In the genomic region with DNA sequence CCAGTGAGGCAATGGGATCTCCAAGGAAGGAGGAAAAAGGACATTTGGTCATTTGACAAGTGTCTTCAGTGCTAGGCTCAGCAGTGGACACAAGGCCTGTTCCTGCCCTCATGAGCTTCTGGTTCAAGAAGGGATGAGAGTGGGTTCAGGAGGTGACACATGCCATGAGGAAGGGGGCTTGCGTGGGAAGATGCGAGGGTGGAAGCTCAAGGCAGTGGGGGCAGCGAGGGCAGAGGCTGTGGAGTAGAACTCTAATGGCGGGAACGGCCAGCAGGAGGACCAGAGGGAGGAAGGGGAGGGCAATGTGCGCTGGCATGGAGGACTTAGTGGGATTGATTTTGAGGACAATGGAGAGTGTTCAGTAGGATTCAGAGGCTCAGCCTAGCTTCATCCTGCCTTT, we compare ENCODE assay signal across 14 cellular contexts. TPM values are rescaled to one million over a fixed set of nuclear protein-coding genes. Genes with fewer than 3 reads are reported as not detected.
DNase-seq lines count a peak whose midpoint lies in the region; ATAC-seq and TF ChIP-seq lines count a peak whose summit lies in the region.
"Had no signal": no experiment of that assay in that cellular context is flagged by ENCODE, and none has a peak within 500 bp of the region (broad histone marks: within the 10 kb centered on the region; RNA-seq: fewer than 3 reads in every experiment).

No MANE protein-coding gene starts in this region.

- TF ChIP-seq POLR2A in HCT116 (IDR thresholded peaks at IDR 0.05; ENCODE audit: borderline replicate concordance, extremely low read depth, insufficient read depth, insufficient read length), result no peak

- no peaks in the 10 kb centered on the region for H3K9me2 ChIP-seq in HCT116 (ENCODE audit: insufficient read depth)

- H3K27me3 ChIP-seq in HCT116 (ENCODE audit: insufficient read depth, low read length), result no peaks in the 10 kb centered on the region
- no peaks in the 10 kb centered on the region for H3K27me3 ChIP-seq in ascending aorta
- no peaks in the 10 kb centered on the region for H3K27me3 ChIP-seq in left lung
- H3K27me3 ChIP-seq: neutrophil had no signal

- H3K4me1 ChIP-seq in HCT116 (ENCODE audit: control insufficient read depth in 1 of 2, insufficient read depth in 2 of 2, low read length in 2 of 2), result peaks cover 47 to 59% of the 10 kb centered on the region in 2 experiments
- H3K4me1 ChIP-seq in ascending aorta, result peaks cover 20 to 30% of the 10 kb centered on the region in 2 donors
- H3K4me1 ChIP-seq in left lung, result peaks cover 32 to 59% of the 10 kb centered on the region in 2 donors

- TF ChIP-seq CTCF in HCT116 (IDR thresholded peaks at IDR 0.05 in 2 of 3, conservative IDR thresholded peaks at IDR 0.05 in 1 of 3; ENCODE audit: borderline replicate concordance in 1 of 3, insufficient read depth in 1 of 3, low read depth in 2 of 3, low read length in 2 of 3), result no peak
- TF ChIP-seq CTCF in ascending aorta (IDR thresholded peaks at IDR 0.05), result no peak
- no peak for TF ChIP-seq CTCF in left lung (IDR thresholded peaks at IDR 0.05)

- H4K20me1 ChIP-seq in HCT116 (ENCODE audit: insufficient read depth), result no peaks in the 10 kb centered on the region

- CTCF ChIA-PET in HCT116 (lab: Charles Lee), result no interaction called here

- RAD21 ChIA-PET in HCT116 (lab: Charles Lee; ENCODE audit: low non-redundant PET in 1 of 2, low total read pairs in 2 of 2, uncharacterized antibody in 2 of 2, unreplicated experiment in 2 of 2), result no interaction called here

- H2AFZ ChIP-seq in HCT116 (ENCODE audit: low read depth, low read length, poor library complexity, severe bottlenecking), result no peak overlapping the region
- H2AFZ ChIP-seq: PC-9 had no signal

- H3K27ac ChIP-seq in HCT116 (ENCODE audit: low read depth, low read length) (peak overlapping the region; percentile 82), ascending aorta (peak overlapping the region; percentile 65 to 66), left lung (peak overlapping the region; percentile 50 to 56), skin epidermis (peak overlapping the region in 15 of 21 experiments; percentile 2 to 72 (median 49))
- H3K27ac ChIP-seq: neutrophil, PC-9 had no signal

- H3K79me2 ChIP-seq in HCT116 (ENCODE audit: insufficient read depth, low read length), result peaks cover 38% of the 10 kb centered on the region

- peak overlapping the region; percentile 61; the same call in 1 of the 2 replicates for H3K4me2 ChIP-seq in HCT116 (ENCODE audit: low read length)
- H3K4me2 ChIP-seq: PC-9 had no signal

- TF ChIP-seq RAD21 in HCT116 (IDR thresholded peaks at IDR 0.05; ENCODE audit: low read depth), result no peak

- H3K36me3 ChIP-seq in HCT116 (ENCODE audit: control insufficient read depth in 1 of 2, insufficient read depth in 2 of 2, low read length in 2 of 2) (peaks cover 0 to 11% of the 10 kb centered on the region in 2 experiments; a peak in 1 of 4 replicates), ascending aorta (peaks cover 0 to 6% of the 10 kb centered on the region in 2 donors), left lung (peaks cover 0 to 10% of the 10 kb centered on the region in 2 donors)

- POLR2A ChIA-PET in HCT116 (lab: Charles Lee), result no interaction called here

- ATAC-seq in HCT116, result no peak
- ATAC-seq in left lung, result no peak
- no peak for ATAC-seq in HG02884 (IDR thresholded peaks at IDR 0.05; ENCODE audit: unreplicated experiment)

- intact Hi-C loops in HCT116 (cut with micrococcal nuclease), result loop anchor here (10.0 kb wide), 1 partner anchor 151 kb away; the partner anchor contains the start of gene ARRDC2
- intact Hi-C loops in ascending aorta (cut with DNase I), result no loop called here
- intact Hi-C loops in left lung (cut with DNase I), result no loop called here

- BruUV-seq in HCT116 (replicated peaks; lab: Mats Ljungman, UMichigan), result no TSS peak

- H3K9me3 ChIP-seq in HCT116 (ENCODE audit: control insufficient read depth in 1 of 2, insufficient read depth in 1 of 2, low read depth in 1 of 2, low read length in 2 of 2), result no peaks in the 10 kb centered on the region
- no peaks in the 10 kb centered on the region for H3K9me3 ChIP-seq in ascending aorta
- no peaks in the 10 kb centered on the region for H3K9me3 ChIP-seq in left lung
- H3K9me3 ChIP-seq: neutrophil had no signal

- H3K4me3 ChIP-seq in HCT116 (replicated peaks in 1 of 2; ENCODE audit: low read depth in 1 of 2, low read length in 2 of 2), result no peak overlapping the region
- H3K4me3 ChIP-seq in ascending aorta, result no peak overlapping the region
- H3K4me3 ChIP-seq in left lung, result no peak overlapping the region
- no peak overlapping the region for H3K4me3 ChIP-seq in skin epidermis
- H3K4me3 ChIP-seq: PC-9 had no signal

- H3K9ac ChIP-seq in HCT116 (ENCODE audit: low read length), result 0 out of 2 replicates have a peak overlapping the region, but pooled peaks have one; percentile 38

- no peak for DNase-seq in HCT116 (ENCODE audit: low read depth, low spot score)
- no peak for DNase-seq in ascending aorta (ENCODE audit: low spot score in 2 of 2)
- no peak for DNase-seq in left lung
- no peak for DNase-seq in NCI-H1436 (lab: John Stamatoyannopoulos, UW)
- DNase-seq in OCI-M1 (lab: John Stamatoyannopoulos, UW), result no peak
- no peak for DNase-seq in Kasumi-1 (lab: John Stamatoyannopoulos, UW)
- DNase-seq: activated CD4-positive, alpha-beta T cell treated with anti-CD3 and anti-CD28 coated beads, Interleukin-2, amount 50 U/mL, for 48 hours; GF-D8; PC-9; stimulated activated CD4-positive, alpha-beta T cell treated with anti-CD3 and anti-CD28 coated beads, Interleukin-1b, Interleukin-23, amount 100 ng/mL, for 48 hours; T-helper 1 cell had no signal

TF ChIP-seq in HCT116, 20 proteins besides CTCF, POLR2A, EP300 and RAD21:
- TF ChIP-seq, protein P1, sequence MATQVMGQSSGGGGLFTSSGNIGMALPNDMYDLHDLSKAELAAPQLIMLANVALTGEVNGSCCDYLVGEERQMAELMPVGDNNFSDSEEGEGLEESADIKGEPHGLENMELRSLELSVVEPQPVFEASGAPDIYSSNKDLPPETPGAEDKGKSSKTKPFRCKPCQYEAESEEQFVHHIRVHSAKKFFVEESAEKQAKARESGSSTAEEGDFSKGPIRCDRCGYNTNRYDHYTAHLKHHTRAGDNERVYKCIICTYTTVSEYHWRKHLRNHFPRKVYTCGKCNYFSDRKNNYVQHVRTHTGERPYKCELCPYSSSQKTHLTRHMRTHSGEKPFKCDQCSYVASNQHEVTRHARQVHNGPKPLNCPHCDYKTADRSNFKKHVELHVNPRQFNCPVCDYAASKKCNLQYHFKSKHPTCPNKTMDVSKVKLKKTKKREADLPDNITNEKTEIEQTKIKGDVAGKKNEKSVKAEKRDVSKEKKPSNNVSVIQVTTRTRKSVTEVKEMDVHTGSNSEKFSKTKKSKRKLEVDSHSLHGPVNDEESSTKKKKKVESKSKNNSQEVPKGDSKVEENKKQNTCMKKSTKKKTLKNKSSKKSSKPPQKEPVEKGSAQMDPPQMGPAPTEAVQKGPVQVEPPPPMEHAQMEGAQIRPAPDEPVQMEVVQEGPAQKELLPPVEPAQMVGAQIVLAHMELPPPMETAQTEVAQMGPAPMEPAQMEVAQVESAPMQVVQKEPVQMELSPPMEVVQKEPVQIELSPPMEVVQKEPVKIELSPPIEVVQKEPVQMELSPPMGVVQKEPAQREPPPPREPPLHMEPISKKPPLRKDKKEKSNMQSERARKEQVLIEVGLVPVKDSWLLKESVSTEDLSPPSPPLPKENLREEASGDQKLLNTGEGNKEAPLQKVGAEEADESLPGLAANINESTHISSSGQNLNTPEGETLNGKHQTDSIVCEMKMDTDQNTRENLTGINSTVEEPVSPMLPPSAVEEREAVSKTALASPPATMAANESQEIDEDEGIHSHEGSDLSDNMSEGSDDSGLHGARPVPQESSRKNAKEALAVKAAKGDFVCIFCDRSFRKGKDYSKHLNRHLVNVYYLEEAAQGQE (IDR thresholded peaks at IDR 0.05; ENCODE audit: low read depth), result no peak
- no peak for TF ChIP-seq CBX3 (IDR thresholded peaks at IDR 0.05; ENCODE audit: low read depth)
- TF ChIP-seq TCF7L2 (IDR thresholded peaks at IDR 0.05; ENCODE audit: borderline replicate concordance, extremely low read depth, insufficient read depth, insufficient read length), result no peak
- no peak for TF ChIP-seq SP1 (IDR thresholded peaks at IDR 0.05; ENCODE audit: low read depth)
- no peak for TF ChIP-seq ELF1 (IDR thresholded peaks at IDR 0.05; ENCODE audit: borderline replicate concordance, low read depth)
- TF ChIP-seq SIN3A (IDR thresholded peaks at IDR 0.05; ENCODE audit: low read depth), result no peak
- TF ChIP-seq POLR2AphosphoS5 (IDR thresholded peaks at IDR 0.05; ENCODE audit: low read depth, low read length), result no peak
- no peak for TF ChIP-seq ATF3 (IDR thresholded peaks at IDR 0.05)
- no peak for TF ChIP-seq EGR1 (IDR thresholded peaks at IDR 0.05; ENCODE audit: low read depth)
- no peak for TF ChIP-seq EZH2phosphoT487 (IDR thresholded peaks at IDR 0.05; ENCODE audit: borderline replicate concordance)
- no peak for TF ChIP-seq ZNF274 (IDR thresholded peaks at IDR 0.05; ENCODE audit: low read depth, low read length)

RNA-seq across cellular contexts. Expression of gene PIK3R2, which starts 3.3 kb away (rescaled TPM):
- total RNA-seq in HCT116 (2021; ENCODE audit: unreplicated experiment) (53.4 TPM), ascending aorta (43.1 TPM), left lung (10 to 100 TPM; 34.1 to 35.3 TPM)
- polyA plus RNA-seq in HCT116 (2012), result 21.2 and 32.2 TPM in 2 replicates

RNA-seq across cellular contexts. Expression of gene IFI30, which starts 17.3 kb away (rescaled TPM):
- total RNA-seq in HCT116 (2021; ENCODE audit: unreplicated experiment), result 64.6 TPM
- 62.9 and 82.1 TPM in 2 replicates for polyA plus RNA-seq in HCT116 (2012)
- 35.1 TPM for total RNA-seq in ascending aorta
- 100 to 1,000 TPM; 577 to 986 TPM for total RNA-seq in left lung

RNA-seq across cellular contexts. Expression of gene MPV17L2, which starts 36.8 kb away (rescaled TPM):
- total RNA-seq in HCT116 (2021; ENCODE audit: unreplicated experiment) (18.7 TPM), ascending aorta (9.5 TPM), left lung (10 to 100 TPM; 10.3 to 14.8 TPM)
- 19.2 and 19.3 TPM in 2 replicates for polyA plus RNA-seq in HCT116 (2012)

RNA-seq across cellular contexts. Expression of gene RAB3A, which starts 47.6 kb away (rescaled TPM):
- total RNA-seq in HCT116 (2021; ENCODE audit: unreplicated experiment), result 10.6 TPM
- polyA plus RNA-seq in HCT116 (2012), result 18.2 and 22.6 TPM in 2 replicates
- 12.3 TPM for total RNA-seq in ascending aorta
- total RNA-seq in left lung, result 1 to 10 TPM; 3.1 to 4.4 TPM

RNA-seq across cellular contexts. Expression of gene MAST3, which starts 58.7 kb away (rescaled TPM):
- total RNA-seq in HCT116 (2021; ENCODE audit: unreplicated experiment) (14.2 TPM), ascending aorta (32.8 TPM), left lung (10 to 100 TPM; 17.0 to 30.3 TPM)
- polyA plus RNA-seq in HCT116 (2012), result 7.0 and 7.2 TPM in 2 replicates
